23 cellular contexts compared by ENCODE assay signal in genomic region chr20:55069951-55070350, GRCh38.
DNase-seq lines count a peak whose midpoint lies in the region; ATAC-seq, FAIRE-seq and TF ChIP-seq lines count a peak whose summit lies in the region.
"Had no signal": no experiment of that assay in that cellular context is flagged by ENCODE, and none has a peak within 500 bp of the region (broad histone marks: within the 10 kb centered on the region; RNA-seq: fewer than 3 reads in every experiment).

No MANE protein-coding gene starts in this region.

- intact Hi-C loops in spleen (cut with DNase I; ENCODE audit: low total_unique reads) = no loop called here

- 24 to 58% (median 47%) methylated on average over 1 of the region's 1 CpG for WGBS in spleen, 5 donors

- peaks cover 0 to 38% (median 30%) of the 10 kb centered on the region in 8 donors for H3K9me3 ChIP-seq in spleen
- H3K9me3 ChIP-seq: A549, BE2C had no signal

- H3K4me1 ChIP-seq in spleen = no peaks in the 10 kb centered on the region
- H3K4me1 ChIP-seq: A549, BE2C had no signal

- TF ChIP-seq POLR2A in H54 (IDR thresholded peaks at IDR 0.05; ENCODE audit: low read depth, low read length) (no peak), spleen (IDR thresholded peaks at IDR 0.05) (no peak)

- no peak overlapping the region for H3K27ac ChIP-seq in spleen
- H3K27ac ChIP-seq: A549; BLaER1 treated with 17β-estradiol and CSF1 and Interleukin-3, amounts not matched to agents 10 nM and 100 nM had no signal

- no peak overlapping the region for H3K4me3 ChIP-seq in spleen
- H3K4me3 ChIP-seq: A549; BLaER1 treated with 17β-estradiol and CSF1 and Interleukin-3, amounts not matched to agents 10 nM and 100 nM; GM23338 had no signal

- DNase-seq in Daoy (ENCODE audit: low read depth) (peak; percentile 7), H54 (ENCODE audit: insufficient read length, low spot score) (no peak), NCI-H146 (lab: John Stamatoyannopoulos, UW) (peak; percentile 21), RCC 7860 (ENCODE audit: low spot score) (no peak), spleen (no peak), dedifferentiated amniotic fluid mesenchymal stem cell (ENCODE audit: extremely low spot score) (no peak)
- DNase-seq: 8988T; ACHN; AML-193; BE2C; CD4-positive, alpha-beta T cell; CD8-positive, alpha-beta memory T cell; DMS53; DMS79 treated with DMSO at 0.1 percent for 48 hours; H7; HCEC 1CT had no signal

- H3K36me3 ChIP-seq in spleen = no peaks in the 10 kb centered on the region
- H3K36me3 ChIP-seq: BE2C; BLaER1 treated with 17β-estradiol and CSF1 and Interleukin-3, amounts not matched to agents 10 nM and 100 nM had no signal

- no peak for TF ChIP-seq CTCF in spleen (IDR thresholded peaks at IDR 0.05 in 8 of 11, conservative IDR thresholded peaks at IDR 0.05 in 3 of 11)

- no peaks in the 10 kb centered on the region for H3K27me3 ChIP-seq in spleen (replicated peaks in 1 of 7)
- H3K27me3 ChIP-seq: BE2C; BLaER1 treated with 17β-estradiol and CSF1 and Interleukin-3, amounts not matched to agents 10 nM and 100 nM had no signal

- no peak for ATAC-seq in GM21423 (IDR thresholded peaks at IDR 0.05; ENCODE audit: unreplicated experiment)
- ATAC-seq: A549, GM23338 had no signal

- peak; percentile 15 for FAIRE-seq in H54 (lab: Jason Lieb, UNC)
- FAIRE-seq in RCC 7860 (lab: Jason Lieb, UNC) = peak; percentile 72
- FAIRE-seq: A549, G401.6, GM12892, GM19239 had no signal

Comparison
In these comparisons a context has a peak if more than half of its experiments do, and no peak if none do; other contexts are left out.
1. DNase-seq: peak in Daoy (single experiment) and NCI-H146 (single experiment); none in H54 (single experiment), RCC 7860 (single experiment), spleen (single experiment) and dedifferentiated amniotic fluid mesenchymal stem cell (single experiment).